ENCODE assay signal across 8 cellular contexts in the genomic region with DNA sequence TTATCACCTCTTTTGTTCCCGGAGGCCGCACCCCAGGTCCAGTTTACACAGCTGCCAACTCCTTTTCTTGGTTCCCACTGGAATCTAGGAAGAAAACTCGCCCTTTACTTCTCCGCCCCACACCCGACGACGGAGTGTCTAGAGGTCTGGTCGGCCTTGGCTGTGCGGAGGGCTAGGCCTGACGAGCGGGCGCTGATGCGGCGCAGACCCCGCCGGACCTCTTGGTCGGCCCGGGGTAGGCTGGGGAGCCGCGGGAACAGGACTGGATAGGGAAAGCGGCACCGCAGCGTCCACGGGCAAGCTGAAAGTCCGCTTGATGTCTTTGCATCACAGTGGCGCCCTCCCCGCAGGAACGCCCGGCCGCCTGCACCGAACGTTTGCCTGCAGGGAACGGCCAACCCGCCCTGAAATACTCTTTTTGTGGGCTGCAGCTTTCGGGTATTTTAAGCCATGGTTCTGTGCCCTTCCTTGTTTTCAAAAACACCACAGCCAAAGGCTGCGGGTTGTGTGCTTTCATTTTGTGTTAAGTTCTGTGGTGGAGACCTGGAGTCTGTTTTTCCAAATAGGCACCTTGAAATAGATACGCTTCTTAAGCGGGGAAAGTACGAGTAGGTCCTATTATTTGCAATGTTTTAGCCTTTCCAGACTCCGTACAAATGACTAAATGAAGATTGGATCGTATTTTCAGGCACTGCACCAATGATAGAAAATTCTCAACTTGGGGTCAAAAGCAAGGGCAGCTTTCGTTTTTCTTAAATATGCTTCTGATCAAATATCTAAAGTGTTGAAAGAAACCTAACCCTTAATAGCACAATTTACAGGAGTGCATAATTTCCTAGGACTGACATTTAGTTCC. TPM values are rescaled to one million over a fixed set of nuclear protein-coding genes. Genes with fewer than 3 reads are reported as not detected.
DNase-seq lines count a peak whose midpoint lies in the region; ATAC-seq and TF ChIP-seq lines count a peak whose summit lies in the region.

No MANE protein-coding gene starts in this region.

- intact Hi-C loops in esophagus squamous epithelium (cut with DNase I), result no loop called here

- 0 out of 2 replicates have a peak, but pooled peaks have one; percentile 8 for TF ChIP-seq CTCF in 22Rv1 (IDR thresholded peaks at IDR 0.05)
- no peak for TF ChIP-seq CTCF in esophagus squamous epithelium (IDR thresholded peaks at IDR 0.05)

- H3K27me3 ChIP-seq in esophagus squamous epithelium, result no peaks in the 10 kb centered on the region
- H3K27me3 ChIP-seq in muscle layer of duodenum (ENCODE audit: low read depth, low read length), result no peaks in the 10 kb centered on the region

- whole genome bisulfite sequencing in esophagus squamous epithelium, 2 donors, result 0 to 2% methylated on average over 17 to 21 of the region's 42 CpGs

- TF ChIP-seq POLR2A in GM18505 (IDR thresholded peaks at IDR 0.05; ENCODE audit: borderline replicate concordance, extremely low read depth, insufficient read depth, insufficient read length) (no peak), esophagus squamous epithelium (IDR thresholded peaks at IDR 0.05) (no peak)

- H3K36me3 ChIP-seq in esophagus squamous epithelium (peaks cover 0 to 24% (median 3%) of the 10 kb centered on the region in 3 donors), muscle layer of duodenum (ENCODE audit: control insufficient read depth in 1 of 2, insufficient read depth in 2 of 2, low read length in 2 of 2) (peaks cover 12 to 16% of the 10 kb centered on the region in 2 donors)

- DNase-seq in NCI-H345 treated with DMSO at 0.1 percent for 48 hours (lab: John Stamatoyannopoulos, UW; ENCODE audit: unreplicated experiment) (peak; percentile 37), esophagus squamous epithelium (lab: John Stamatoyannopoulos, UW) (no peak), substantia nigra (lab: John Stamatoyannopoulos, UW) (peak in 44 of 49 donors; percentile 27 to 90 (median 71))
- DNase-seq in activated T-cell treated with anti-CD3 and anti-CD28 coated beads, Interleukin-2, amount 50 U/mL, for 1 hour, result peak; percentile 68

- H3K4me1 ChIP-seq in esophagus squamous epithelium (peaks cover 8 to 61% (median 22%) of the 10 kb centered on the region in 3 donors), muscle layer of duodenum (ENCODE audit: control insufficient read depth in 1 of 2, insufficient read depth in 2 of 2, low read length in 2 of 2) (peaks cover 0 to 29% of the 10 kb centered on the region in 2 donors)

- H3K27ac ChIP-seq in 22Rv1, result peak overlapping the region; percentile 97
- H3K27ac ChIP-seq in esophagus squamous epithelium, result peak overlapping the region; percentile 92 to 99 (median 97)
- peak overlapping the region; percentile 98 for H3K27ac ChIP-seq in muscle layer of duodenum (ENCODE audit: low read length)
- H3K27ac ChIP-seq in substantia nigra (ENCODE audit: low read depth, low read length, poor library complexity, severe bottlenecking), result peak overlapping the region; percentile 99

- H3K9me3 ChIP-seq in esophagus squamous epithelium (no peaks in the 10 kb centered on the region), muscle layer of duodenum (ENCODE audit: control insufficient read depth in 1 of 2, low read length in 2 of 2) (no peaks in the 10 kb centered on the region)

- ATAC-seq in GM18505 (IDR thresholded peaks at IDR 0.05; ENCODE audit: unreplicated experiment), result peak; percentile 14
- ATAC-seq in HG02973 (IDR thresholded peaks at IDR 0.05; ENCODE audit: unreplicated experiment), result peak; percentile 23

- peak overlapping the region; percentile 88 to 94 (median 90) for H3K4me3 ChIP-seq in esophagus squamous epithelium
- peak overlapping the region; percentile 85 to 90 for H3K4me3 ChIP-seq in muscle layer of duodenum (ENCODE audit: low read depth in 1 of 2, low read length in 2 of 2)

RNA-seq across cellular contexts. Expression of gene ZBED5, which starts 0.9 kb away (rescaled TPM):
- total RNA-seq in esophagus squamous epithelium, result 10 to 100 TPM; 13.4 to 39.5 (median 25.0) TPM

RNA-seq across cellular contexts. Expression of gene EIF4G2, which starts 50.0 kb away (rescaled TPM):
- total RNA-seq in esophagus squamous epithelium, result 100 to 1,000 TPM; 476 to 665 (median 547) TPM
